Comparison of ENCODE assay signal across 21 cellular contexts in genomic region chr18:67672719-67673118, GRCh38.
A peak's percentile ranks its signal among the peaks of the same experiment; 100 is the strongest.
DNase-seq lines count a peak whose midpoint lies in the region; ATAC-seq and TF ChIP-seq lines count a peak whose summit lies in the region.
"Had no signal": no experiment of that assay in that cellular context is flagged by ENCODE, and none has a peak within 500 bp of the region (broad histone marks: within the 10 kb centered on the region; RNA-seq: fewer than 3 reads in every experiment).

No MANE protein-coding gene starts in this region.

- H3K4me1 ChIP-seq in SK-N-SH (ENCODE audit: control insufficient read depth in 1 of 2, insufficient read depth in 2 of 2, low read depth in 1 of 2, low read length in 1 of 2) (no peaks in the 10 kb centered on the region; a peak in 1 of 4 replicates), tibial nerve (no peaks in the 10 kb centered on the region)
- H3K4me1 ChIP-seq: BE2C had no signal

- peak overlapping the region; percentile 23; the same call in 1 of the 2 replicates for H2AFZ ChIP-seq in SK-N-SH (ENCODE audit: low read depth)

- no peak for TF ChIP-seq POLR2A in tibial nerve (IDR thresholded peaks at IDR 0.05)

- no peak overlapping the region for H3K4me2 ChIP-seq in SK-N-SH

- H3K27me3 ChIP-seq in SK-N-SH (ENCODE audit: insufficient read depth) = no peaks in the 10 kb centered on the region
- no peaks in the 10 kb centered on the region for H3K27me3 ChIP-seq in tibial nerve
- H3K27me3 ChIP-seq: BE2C, SJSA1 had no signal

- H3K9me3 ChIP-seq in SK-N-SH (no peaks in the 10 kb centered on the region), tibial nerve (no peaks in the 10 kb centered on the region)
- H3K9me3 ChIP-seq: BE2C, SJSA1 had no signal

- TF ChIP-seq RAD21 in SK-N-SH (IDR thresholded peaks at IDR 0.05; ENCODE audit: low read length) = no peak

- no peak for DNase-seq in SK-N-SH
- peak; percentile 4 for DNase-seq in astrocyte of the hippocampus (ENCODE audit: low read depth, low spot score)
- DNase-seq in fibroblast of peridontal ligament (ENCODE audit: extremely low read depth) = peak; percentile 64
- no peak for DNase-seq in tibial nerve (ENCODE audit: low spot score in 2 of 2)
- DNase-seq: BE2C, DMS79, Kasumi-1, NCI-H1417, NCI-H1694 treated with DMSO at 0.1 percent for 48 hours, NCI-H2081 treated with DMSO at 0.1 percent for 48 hours, NCI-H446, NCI-H526, OCI-M1, SW 1271 had no signal

- TF ChIP-seq CTCF in SK-N-SH (IDR thresholded peaks at IDR 0.05) (no peak), tibial nerve (IDR thresholded peaks at IDR 0.05) (no peak)

- POLR2A ChIA-PET in SK-N-SH (lab: Yijun Ruan, JAX) = no interaction called here

- H3F3A ChIP-seq in SK-N-SH (replicated peaks; ENCODE audit: insufficient read depth) = peaks cover 3% of the 10 kb centered on the region

- H3K4me3 ChIP-seq in SK-N-SH (ENCODE audit: low read depth in 2 of 2, low read length in 1 of 2) (no peak overlapping the region), tibial nerve (no peak overlapping the region)
- H3K4me3 ChIP-seq: GM12878, SJSA1 had no signal

- WGBS in SK-N-SH (ENCODE audit: low lambda C conversion rate) = 82% methylated on average over 5 of the region's 5 CpGs
- 65 to 73% methylated on average over 5 of the region's 5 CpGs for WGBS in tibial nerve, 2 donors

- H3K79me2 ChIP-seq in SK-N-SH (ENCODE audit: insufficient read depth) = no peaks in the 10 kb centered on the region

- H3K36me3 ChIP-seq in SK-N-SH (replicated peaks in 1 of 2; ENCODE audit: control insufficient read depth in 1 of 2, insufficient read depth in 2 of 2, low read length in 1 of 2) (no peaks in the 10 kb centered on the region), tibial nerve (no peaks in the 10 kb centered on the region)
- H3K36me3 ChIP-seq: BE2C, SJSA1 had no signal

- no peak overlapping the region for H3K9ac ChIP-seq in SK-N-SH

- H3K27ac ChIP-seq in SK-N-SH (ENCODE audit: low read depth in 2 of 2, low read length in 1 of 2) = no peak overlapping the region
- no peak overlapping the region for H3K27ac ChIP-seq in tibial nerve
- H3K27ac ChIP-seq: 22Rv1, SJSA1 had no signal

- TF ChIP-seq EP300 in SK-N-SH (IDR thresholded peaks at IDR 0.05; ENCODE audit: borderline replicate concordance in 1 of 2, low read depth in 1 of 2, low read length in 1 of 2) (no peak), tibial nerve (IDR thresholded peaks at IDR 0.05) (no peak)

- CTCF ChIA-PET in SK-N-SH (lab: Yijun Ruan, JAX) = no interaction called here

- H3K9me2 ChIP-seq in SK-N-SH = no peaks in the 10 kb centered on the region

- ATAC-seq in SK-N-SH treated with all-trans-retinoic acid at 6 μM for 48 hours (no peak), HG03439 (IDR thresholded peaks at IDR 0.05; ENCODE audit: unreplicated experiment) (no peak), GM18511 (IDR thresholded peaks at IDR 0.05; ENCODE audit: unreplicated experiment) (no peak), GM19452 (IDR thresholded peaks at IDR 0.05; ENCODE audit: unreplicated experiment) (no peak)
- ATAC-seq: GM12878 had no signal

- no peaks in the 10 kb centered on the region for H4K20me1 ChIP-seq in SK-N-SH (ENCODE audit: insufficient read depth)

TF ChIP-seq in SK-N-SH, 30 proteins besides CTCF, POLR2A, EP300 and RAD21:
- no peak for TF ChIP-seq ELF1 (IDR thresholded peaks at IDR 0.05)

TF ChIP-seq in SK-N-SH treated with all-trans-retinoic acid at 6 μM for 48 hours, 23 proteins besides CTCF, POLR2A, EP300 and RAD21 (continues in another document):
- TF ChIP-seq PATZ1 (CRISPR knock-in tag; IDR thresholded peaks at IDR 0.05; ENCODE audit: borderline replicate concordance) (no peak), TOX (CRISPR knock-in tag; IDR thresholded peaks at IDR 0.05; ENCODE audit: borderline replicate concordance) (no peak), CSRNP3 (CRISPR knock-in tag; IDR thresholded peaks at IDR 0.05) (no peak), PPARA (CRISPR knock-in tag; IDR thresholded peaks at IDR 0.05; ENCODE audit: borderline replicate concordance) (no peak), ESRRG (CRISPR knock-in tag; IDR thresholded peaks at IDR 0.05) (no peak), TCF4 (CRISPR knock-in tag; IDR thresholded peaks at IDR 0.05; ENCODE audit: borderline replicate concordance) (no peak), POU6F1 (CRISPR knock-in tag; IDR thresholded peaks at IDR 0.05; ENCODE audit: borderline replicate concordance, low read depth) (no peak), ZC3H10 (CRISPR knock-in tag; IDR thresholded peaks at IDR 0.05) (no peak), CSDC2 (CRISPR knock-in tag; IDR thresholded peaks at IDR 0.05) (no peak), TSHZ2 (CRISPR knock-in tag; IDR thresholded peaks at IDR 0.05) (no peak), ARNTL (CRISPR knock-in tag; IDR thresholded peaks at IDR 0.05; ENCODE audit: borderline replicate concordance, low read depth) (no peak), BACH2 (CRISPR knock-in tag; IDR thresholded peaks at IDR 0.05; ENCODE audit: borderline replicate concordance) (no peak), ZFP3 (CRISPR knock-in tag; IDR thresholded peaks at IDR 0.05) (no peak), GLIS3 (CRISPR knock-in tag; IDR thresholded peaks at IDR 0.05) (no peak)

Comparison
In these comparisons a context has a peak if more than half of its experiments do, and no peak if none do; other contexts are left out.
1. DNase-seq: peak in astrocyte of the hippocampus (single experiment) and fibroblast of peridontal ligament (single experiment); none in SK-N-SH (single experiment) and tibial nerve (0 of 2).